In genomic region chr17:4642286-4642685, GRCh38 we compare ENCODE assay signal across 24 cellular contexts. TPM values are rescaled to one million over a fixed set of nuclear protein-coding genes. Genes with fewer than 3 reads are reported as not detected.
"Had no signal": no experiment of that assay in that cellular context is flagged by ENCODE, and none has a peak within 500 bp of the region (broad histone marks: within the 10 kb centered on the region; RNA-seq: fewer than 3 reads in every experiment).

No MANE protein-coding gene starts in this region.

- DNase-seq: activated CD4-positive, alpha-beta memory T cell treated with anti-CD3 and anti-CD28 coated beads for 36 hours; activated CD4-positive, alpha-beta T cell treated with anti-CD3 and anti-CD28 coated beads for 4 hours; activated CD4-positive, CD25-positive, alpha-beta regulatory T cell; activated effector memory CD4-positive, alpha-beta T cell treated with Interleukin-2 at 50 U/mL for 16 hours; activated naive CD4-positive, alpha-beta T cell treated with anti-CD3 and anti-CD28 coated beads for 36 hours; activated naive CD8-positive, alpha-beta T cell treated with anti-CD3 and anti-CD28 coated beads, Interleukin-2, amount 10 ng/mL, durations not matched to agents 7 days and 5 days; activated T-cell treated with anti-CD3 and anti-CD28 coated beads, Interleukin-2, amount 50 U/mL, for 72 hours; amniotic stem cell; colonic mucosa; gastrocnemius medialis; hypothalamus; kidney; lower lobe of right lung; naive thymus-derived CD4-positive, alpha-beta T cell; small intestine; stimulated activated CD4-positive, alpha-beta T cell treated with anti-CD3 and anti-CD28 coated beads, Interleukin-2, amount 100 ng/mL, for 24 hours; stimulated activated naive CD8-positive, alpha-beta T cell treated with anti-CD3 and anti-CD28 coated beads, Interleukin-15, amount 100 ng/mL, for 72 hours; T-helper 17 cell; tibial artery had no signal

- ATAC-seq: activated T-cell treated with anti-CD3 and anti-CD28 coated beads, Interleukin-2, amount 50 U/mL, for 72 hours; gastrocnemius medialis; lower lobe of right lung; naive thymus-derived CD4-positive, alpha-beta T cell; sciatic nerve; stimulated activated effector memory CD8-positive, alpha-beta T cell treated with anti-CD3 and anti-CD28 coated beads, Interleukin-12 subunit alpha, Interleukin-12 subunit beta, amount 100 ng/mL, for 72 hours; stimulated activated naive CD8-positive, alpha-beta T cell treated with anti-CD3 and anti-CD28 coated beads, Interleukin-15, amount 100 ng/mL, for 72 hours; T-helper 17 cell had no signal

- FAIRE-seq: bronchial epithelial cell, kidney, small intestine, urothelium cell line had no signal

- H3K9me3 Mint-ChIP-seq: activated CD4-positive, alpha-beta memory T cell treated with anti-CD3 and anti-CD28 coated beads for 36 hours; activated naive CD4-positive, alpha-beta T cell treated with anti-CD3 and anti-CD28 coated beads for 36 hours; activated naive CD8-positive, alpha-beta T cell treated with anti-CD3 and anti-CD28 coated beads, Interleukin-2, amount 10 ng/mL, durations not matched to agents 7 days and 5 days; activated T-cell treated with anti-CD3 and anti-CD28 coated beads, Interleukin-2, amount 50 U/mL, for 72 hours; naive thymus-derived CD4-positive, alpha-beta T cell; stimulated activated effector memory CD8-positive, alpha-beta T cell treated with anti-CD3 and anti-CD28 coated beads, Interleukin-12 subunit alpha, Interleukin-12 subunit beta, amount 100 ng/mL, for 72 hours; stimulated activated naive CD8-positive, alpha-beta T cell treated with anti-CD3 and anti-CD28 coated beads, Interleukin-15, amount 100 ng/mL, for 72 hours had no signal

- H3K4me3 Mint-ChIP-seq: activated CD4-positive, alpha-beta memory T cell treated with anti-CD3 and anti-CD28 coated beads for 36 hours; activated naive CD4-positive, alpha-beta T cell treated with anti-CD3 and anti-CD28 coated beads for 36 hours; activated naive CD8-positive, alpha-beta T cell treated with anti-CD3 and anti-CD28 coated beads, Interleukin-2, amount 10 ng/mL, durations not matched to agents 7 days and 5 days; stimulated activated effector memory CD8-positive, alpha-beta T cell treated with anti-CD3 and anti-CD28 coated beads, Interleukin-12 subunit alpha, Interleukin-12 subunit beta, amount 100 ng/mL, for 72 hours had no signal

- H3K36me3 Mint-ChIP-seq: activated CD4-positive, alpha-beta memory T cell treated with anti-CD3 and anti-CD28 coated beads for 36 hours; stimulated activated effector memory CD8-positive, alpha-beta T cell treated with anti-CD3 and anti-CD28 coated beads, Interleukin-12 subunit alpha, Interleukin-12 subunit beta, amount 100 ng/mL, for 72 hours had no signal

- H3K27ac Mint-ChIP-seq: activated CD4-positive, alpha-beta memory T cell treated with anti-CD3 and anti-CD28 coated beads for 36 hours; activated naive CD4-positive, alpha-beta T cell treated with anti-CD3 and anti-CD28 coated beads for 36 hours; activated naive CD8-positive, alpha-beta T cell treated with anti-CD3 and anti-CD28 coated beads, Interleukin-2, amount 10 ng/mL, durations not matched to agents 7 days and 5 days; activated T-cell treated with anti-CD3 and anti-CD28 coated beads, Interleukin-2, amount 50 U/mL, for 72 hours; stimulated activated naive CD8-positive, alpha-beta T cell treated with anti-CD3 and anti-CD28 coated beads, Interleukin-15, amount 100 ng/mL, for 72 hours; T-helper 17 cell had no signal

- H3K36me3 ChIP-seq: colonic mucosa, esophagus muscularis mucosa, gastrocnemius medialis, lower lobe of right lung, tibial artery had no signal

- H3K27ac ChIP-seq: colonic mucosa, esophagus muscularis mucosa, gastrocnemius medialis, lower lobe of right lung, tibial artery had no signal

- H3K4me1 ChIP-seq: colonic mucosa, gastrocnemius medialis had no signal

- H3K9me3 ChIP-seq: colonic mucosa, gastrocnemius medialis, lower lobe of right lung, tibial artery had no signal

- H3K4me3 ChIP-seq: colonic mucosa, esophagus muscularis mucosa, gastrocnemius medialis, lower lobe of right lung, tibial artery had no signal

RNA-seq across cellular contexts. Expression of gene ALOX15, which starts 0.8 kb away (rescaled TPM):
- total RNA-seq: activated CD4-positive, alpha-beta memory T cell treated with anti-CD3 and anti-CD28 coated beads for 36 hours; activated naive CD4-positive, alpha-beta T cell treated with anti-CD3 and anti-CD28 coated beads for 36 hours; activated naive CD8-positive, alpha-beta T cell treated with anti-CD3 and anti-CD28 coated beads, Interleukin-2, amount 10 ng/mL, durations not matched to agents 7 days and 5 days; bronchial epithelial cell; esophagus muscularis mucosa; gastrocnemius medialis; kidney had no signal
- polyA plus RNA-seq: naive thymus-derived CD4-positive, alpha-beta T cell had no signal

RNA-seq across cellular contexts. Expression of gene SMTNL2, which starts 58.0 kb away (rescaled TPM):
- total RNA-seq: activated CD4-positive, alpha-beta memory T cell treated with anti-CD3 and anti-CD28 coated beads for 36 hours; activated naive CD4-positive, alpha-beta T cell treated with anti-CD3 and anti-CD28 coated beads for 36 hours; activated naive CD8-positive, alpha-beta T cell treated with anti-CD3 and anti-CD28 coated beads, Interleukin-2, amount 10 ng/mL, durations not matched to agents 7 days and 5 days; activated T-cell treated with anti-CD3 and anti-CD28 coated beads, Interleukin-2, amount 50 U/mL, for 72 hours; bronchial epithelial cell; naive thymus-derived CD4-positive, alpha-beta T cell; T-helper 17 cell had no signal
- polyA plus RNA-seq: naive thymus-derived CD4-positive, alpha-beta T cell had no signal
